Comparison of ENCODE assay signal across 25 cellular contexts in genomic region chr11:75308116-75308515, GRCh38. TPM values are rescaled to one million over a fixed set of nuclear protein-coding genes. Genes with fewer than 3 reads are reported as not detected.
DNase-seq lines count a peak whose midpoint lies in the region; ATAC-seq and TF ChIP-seq lines count a peak whose summit lies in the region.
"Had no signal": no experiment of that assay in that cellular context is flagged by ENCODE, and none has a peak within 500 bp of the region (broad histone marks: within the 10 kb centered on the region; RNA-seq: fewer than 3 reads in every experiment).

No MANE protein-coding gene starts in this region.

- CTCF ChIA-PET in mammary epithelial cell (lab: Charles Lee; ENCODE audit: low non-redundant PET), result no interaction called here

- no peak for TF ChIP-seq EP300 in esophagus muscularis mucosa (IDR thresholded peaks at IDR 0.05)
- no peak for TF ChIP-seq EP300 in upper lobe of left lung (IDR thresholded peaks at IDR 0.05)

- no peaks in the 10 kb centered on the region for H3K79me2 ChIP-seq in mammary epithelial cell (ENCODE audit: insufficient read depth, low read length)
- no peaks in the 10 kb centered on the region for H3K79me2 ChIP-seq in osteoblast (ENCODE audit: insufficient read depth, low read length)

- intact Hi-C loops in breast epithelium (cut with DNase I; ENCODE audit: low total_unique reads), result no loop called here
- intact Hi-C loops in mammary epithelial cell (cut with micrococcal nuclease), result loop anchor here (2.0 kb wide), 1 partner anchor 17 kb away; no protein-coding TSS in a partner anchor
- intact Hi-C loops in esophagus muscularis mucosa (cut with DNase I), result no loop called here

- no peaks in the 10 kb centered on the region for H3K9me3 Mint-ChIP-seq in activated T-cell treated with anti-CD3 and anti-CD28 coated beads, Interleukin-2, amount 50 U/mL, for 24 hours

- no peak overlapping the region for H2AFZ ChIP-seq in mammary epithelial cell (ENCODE audit: low read depth, low read length)
- H2AFZ ChIP-seq in osteoblast (ENCODE audit: low read length), result no peak overlapping the region

- no peaks in the 10 kb centered on the region for H3K9me3 ChIP-seq in breast epithelium
- H3K9me3 ChIP-seq in mammary epithelial cell (replicated peaks; ENCODE audit: insufficient read depth, low read length), result no peaks in the 10 kb centered on the region
- H3K9me3 ChIP-seq in esophagus muscularis mucosa, result no peaks in the 10 kb centered on the region
- no peaks in the 10 kb centered on the region for H3K9me3 ChIP-seq in osteoblast (ENCODE audit: low read depth, low read length)
- H3K9me3 ChIP-seq in upper lobe of left lung, result no peaks in the 10 kb centered on the region
- H3K9me3 ChIP-seq: colonic mucosa, HAP-1, testis had no signal

- no TSS peak for BruUV-seq in mammary epithelial cell (replicated peaks; lab: Mats Ljungman, UMichigan)

- H3K4me3 Mint-ChIP-seq in activated T-cell treated with anti-CD3 and anti-CD28 coated beads, Interleukin-2, amount 50 U/mL, for 24 hours, result no peak overlapping the region

- in situ Hi-C loops in mammary epithelial cell (cut with MboI; ENCODE audit: low sequenced_read_pairs in 2 of 2), result no loop called here

- H3K4me1 ChIP-seq in breast epithelium (peaks cover 0 to 4% of the 10 kb centered on the region in 2 donors), mammary epithelial cell (ENCODE audit: insufficient read depth, low read length) (no peaks in the 10 kb centered on the region), esophagus muscularis mucosa (peaks cover 67 to 95% (median 90%) of the 10 kb centered on the region in 4 donors), osteoblast (ENCODE audit: insufficient read depth, low read length) (peaks cover 14% of the 10 kb centered on the region), upper lobe of left lung (peaks cover 61 to 75% (median 67%) of the 10 kb centered on the region in 4 donors)
- H3K4me1 ChIP-seq: foreskin keratinocyte, HAP-1 had no signal

- no peak for TF ChIP-seq CTCF in breast epithelium (IDR thresholded peaks at IDR 0.05)
- TF ChIP-seq CTCF in mammary epithelial cell (conservative IDR thresholded peaks at IDR 0.05 in 1 of 2, IDR thresholded peaks at IDR 0.05 in 1 of 2; ENCODE audit: extremely low read depth in 1 of 2, insufficient read depth in 1 of 2, low read depth in 1 of 2, low read length in 2 of 2), result no peak
- no peak for TF ChIP-seq CTCF in esophagus muscularis mucosa (IDR thresholded peaks at IDR 0.05)
- TF ChIP-seq CTCF in osteoblast (IDR thresholded peaks at IDR 0.05; ENCODE audit: extremely low read depth, low read depth, low read length), result no peak
- no peak for TF ChIP-seq CTCF in upper lobe of left lung (IDR thresholded peaks at IDR 0.05)

- no peaks in the 10 kb centered on the region for H3K36me3 Mint-ChIP-seq in activated T-cell treated with anti-CD3 and anti-CD28 coated beads, Interleukin-2, amount 50 U/mL, for 24 hours (ENCODE audit: low read depth)

- dilution Hi-C loops in mammary epithelial cell (cut with HindIII; ENCODE audit: low sequenced_read_pairs), result no loop called here

- no peaks in the 10 kb centered on the region for H3K27me3 Mint-ChIP-seq in activated T-cell treated with anti-CD3 and anti-CD28 coated beads, Interleukin-2, amount 50 U/mL, for 24 hours

- H3K27me3 ChIP-seq in breast epithelium, result no peaks in the 10 kb centered on the region
- no peaks in the 10 kb centered on the region for H3K27me3 ChIP-seq in mammary epithelial cell (ENCODE audit: insufficient read depth, low read length)
- no peaks in the 10 kb centered on the region for H3K27me3 ChIP-seq in esophagus muscularis mucosa
- no peaks in the 10 kb centered on the region for H3K27me3 ChIP-seq in osteoblast (ENCODE audit: insufficient read depth, low read length)
- H3K27me3 ChIP-seq in upper lobe of left lung, result no peaks in the 10 kb centered on the region
- H3K27me3 ChIP-seq: colonic mucosa, foreskin keratinocyte, testis had no signal

- 82% methylated on average over 7 of the region's 7 CpGs for WGBS in mammary epithelial cell (ENCODE audit: low coverage, missing lambda C conversion rate)
- WGBS in esophagus muscularis mucosa, result 68% methylated on average over 7 of the region's 7 CpGs
- 62 to 80% methylated on average over 6 to 7 of the region's 7 CpGs for WGBS in upper lobe of left lung, 2 donors

- H3K4me3 ChIP-seq in breast epithelium (no peak overlapping the region), mammary epithelial cell (replicated peaks in 1 of 3; ENCODE audit: insufficient read depth in 1 of 3, low read depth in 2 of 3, low read length in 3 of 3) (no peak overlapping the region), esophagus muscularis mucosa (no peak overlapping the region), osteoblast (ENCODE audit: insufficient read depth, low read length) (no peak overlapping the region), upper lobe of left lung (no peak overlapping the region)
- H3K4me3 ChIP-seq: colonic mucosa, HAP-1, SK-N-MC, testis had no signal

- H4K20me1 ChIP-seq in mammary epithelial cell (ENCODE audit: insufficient read depth, low read length) (no peaks in the 10 kb centered on the region), osteoblast (ENCODE audit: insufficient read depth, low read length) (no peaks in the 10 kb centered on the region)

- no peak for TF ChIP-seq POLR2A in breast epithelium (IDR thresholded peaks at IDR 0.05)
- no peak for TF ChIP-seq POLR2A in esophagus muscularis mucosa (IDR thresholded peaks at IDR 0.05; ENCODE audit: low read depth)
- TF ChIP-seq POLR2A in upper lobe of left lung (IDR thresholded peaks at IDR 0.05), result no peak

- H3K27ac ChIP-seq in breast epithelium (peak overlapping the region; percentile 50 to 99), mammary epithelial cell (ENCODE audit: insufficient read depth, low read depth, low read length) (no peak overlapping the region), esophagus muscularis mucosa (replicated peaks in 1 of 4) (peak overlapping the region; percentile 85 to 94 (median 90)), osteoblast (ENCODE audit: low read depth, low read length) (no peak overlapping the region), upper lobe of left lung (peak overlapping the region; percentile 21 to 88 (median 71))
- H3K27ac ChIP-seq: colonic mucosa, foreskin keratinocyte, SK-N-MC, testis had no signal

- DNase-seq in breast epithelium (ENCODE audit: low spot score in 2 of 2) (no peak), mammary epithelial cell (no peak), esophagus muscularis mucosa (ENCODE audit: extremely low spot score) (no peak), osteoblast (ENCODE audit: insufficient read length, low spot score, missing footprints) (peak; percentile 52), upper lobe of left lung (peak in 1 of 2 donors; percentile 42), activated T-cell treated with anti-CD3 and anti-CD28 coated beads for 4 hours (no peak)
- DNase-seq in activated T-cell treated with anti-CD3 and anti-CD28 coated beads, Interleukin-2, amount 50 U/mL, for 24 hours, result no peak
- no peak for DNase-seq in activated CD8-positive, alpha-beta memory T cell treated with anti-CD3 and anti-CD28 coated beads, Interleukin-2, amount 50 U/mL, for 4 hours
- DNase-seq: 8988T; activated CD4-positive, alpha-beta T cell treated with anti-CD3 and anti-CD28 coated beads for 4 hours; activated CD8-positive, alpha-beta memory T cell treated with anti-CD3 and anti-CD28 coated beads, Interleukin-2, amount 50 U/mL, for 48 hours; activated naive CD4-positive, alpha-beta T cell treated with Interleukin-2 at 50 U/mL for 16 hours; colonic mucosa; foreskin keratinocyte; GDM1; NCI-H1105 treated with DMSO at 0.1 percent for 48 hours; NCI-H526 treated with DMSO at 0.1 percent for 48 hours; occipital lobe; OCI-M1; small intestine; stimulated activated CD4-positive, alpha-beta T cell treated with anti-CD3 and anti-CD28 coated beads, Interleukin-4, amount 100 ng/mL, for 24 hours; T-helper 9 cell; testis had no signal

- no peak overlapping the region for H3K4me2 ChIP-seq in mammary epithelial cell (ENCODE audit: insufficient read depth, low read depth, low read length)
- no peak overlapping the region for H3K4me2 ChIP-seq in osteoblast (ENCODE audit: insufficient read depth, low read length)

- no peaks in the 10 kb centered on the region for H3K4me1 Mint-ChIP-seq in activated T-cell treated with anti-CD3 and anti-CD28 coated beads, Interleukin-2, amount 50 U/mL, for 24 hours (ENCODE audit: low read depth)

- H3K36me3 ChIP-seq in breast epithelium, result no peaks in the 10 kb centered on the region
- no peaks in the 10 kb centered on the region for H3K36me3 ChIP-seq in mammary epithelial cell (ENCODE audit: insufficient read depth, low read length)
- H3K36me3 ChIP-seq in esophagus muscularis mucosa, result peaks cover 0 to 4% (median 0%) of the 10 kb centered on the region in 4 donors
- no peaks in the 10 kb centered on the region for H3K36me3 ChIP-seq in osteoblast (ENCODE audit: insufficient read depth, low read length)
- peaks cover 0 to 29% (median 8%) of the 10 kb centered on the region in 4 donors for H3K36me3 ChIP-seq in upper lobe of left lung
- H3K36me3 ChIP-seq: colonic mucosa, HAP-1 had no signal

- H3K27ac Mint-ChIP-seq in activated T-cell treated with anti-CD3 and anti-CD28 coated beads, Interleukin-2, amount 50 U/mL, for 24 hours, result no peak overlapping the region

- H3K9ac ChIP-seq in mammary epithelial cell (ENCODE audit: insufficient read depth, low read length), result no peak overlapping the region

- peak in 1 of 2 donors; percentile 66 for ATAC-seq in upper lobe of left lung (ENCODE audit: low FRiP score in 2 of 2)
- ATAC-seq: foreskin keratinocyte had no signal

RNA-seq across cellular contexts. Expression of gene ARRB1, which starts 43.3 kb away (rescaled TPM):
- total RNA-seq in breast epithelium, result 10 to 100 TPM; 31.2 to 64.0 (median 42.3) TPM
- total RNA-seq in mammary epithelial cell, result 1 to 10 TPM; 3.9 to 5.3 TPM
- polyA plus RNA-seq in mammary epithelial cell, result 5.4 TPM
- 9.9 TPM for polyA minus RNA-seq in mammary epithelial cell
- 100 to 1,000 TPM in 1 of 4 donors, 10 to 100 TPM in 3; 41.1 to 102 (median 76.7) TPM for total RNA-seq in esophagus muscularis mucosa
- total RNA-seq in osteoblast, result 14.5 and 19.4 TPM in 2 replicates
- total RNA-seq in upper lobe of left lung, result 100 to 1,000 TPM; 119 to 235 (median 170) TPM

Comparison
In these comparisons a context has a peak if more than half of its experiments do, and no peak if none do; other contexts are left out.
1. H3K27ac ChIP-seq: peak in breast epithelium (2 of 2), esophagus muscularis mucosa (4 of 4) and upper lobe of left lung (4 of 4); none in mammary epithelial cell (single experiment) and osteoblast (single experiment).